Comparison of ENCODE assay signal across 1 cellular context in genomic region chr6:30062471-30063178, GRCh38.
TF ChIP-seq lines count a peak whose summit lies in the region.

No MANE protein-coding gene starts in this region.

TF ChIP-seq in K562, 482 proteins besides CTCF, POLR2A, EP300 and RAD21:
- TF ChIP-seq, protein P1, sequence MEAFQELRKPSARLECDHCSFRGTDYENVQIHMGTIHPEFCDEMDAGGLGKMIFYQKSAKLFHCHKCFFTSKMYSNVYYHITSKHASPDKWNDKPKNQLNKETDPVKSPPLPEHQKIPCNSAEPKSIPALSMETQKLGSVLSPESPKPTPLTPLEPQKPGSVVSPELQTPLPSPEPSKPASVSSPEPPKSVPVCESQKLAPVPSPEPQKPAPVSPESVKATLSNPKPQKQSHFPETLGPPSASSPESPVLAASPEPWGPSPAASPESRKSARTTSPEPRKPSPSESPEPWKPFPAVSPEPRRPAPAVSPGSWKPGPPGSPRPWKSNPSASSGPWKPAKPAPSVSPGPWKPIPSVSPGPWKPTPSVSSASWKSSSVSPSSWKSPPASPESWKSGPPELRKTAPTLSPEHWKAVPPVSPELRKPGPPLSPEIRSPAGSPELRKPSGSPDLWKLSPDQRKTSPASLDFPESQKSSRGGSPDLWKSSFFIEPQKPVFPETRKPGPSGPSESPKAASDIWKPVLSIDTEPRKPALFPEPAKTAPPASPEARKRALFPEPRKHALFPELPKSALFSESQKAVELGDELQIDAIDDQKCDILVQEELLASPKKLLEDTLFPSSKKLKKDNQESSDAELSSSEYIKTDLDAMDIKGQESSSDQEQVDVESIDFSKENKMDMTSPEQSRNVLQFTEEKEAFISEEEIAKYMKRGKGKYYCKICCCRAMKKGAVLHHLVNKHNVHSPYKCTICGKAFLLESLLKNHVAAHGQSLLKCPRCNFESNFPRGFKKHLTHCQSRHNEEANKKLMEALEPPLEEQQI (IDR thresholded peaks at IDR 0.05) = no peak
- no peak for TF ChIP-seq NCOA1 (IDR thresholded peaks at IDR 0.05; ENCODE audit: low read depth)
- TF ChIP-seq HDAC1 (IDR thresholded peaks at IDR 0.05) = no peak
- peak in 1 of 2 experiments; percentile 77; a peak in 1 of 3 replicates for TF ChIP-seq CBX3 (IDR thresholded peaks at IDR 0.05; ENCODE audit: borderline replicate concordance in 1 of 2, low read length in 2 of 2)
- peak; percentile 75 for TF ChIP-seq RBM25 (IDR thresholded peaks at IDR 0.05; ENCODE audit: low read depth, low read length, severe bottlenecking)
- TF ChIP-seq POLR3A (IDR thresholded peaks at IDR 0.05; ENCODE audit: borderline replicate concordance, extremely low read depth, insufficient read depth, insufficient read length) = no peak
- TF ChIP-seq TRIM24 (IDR thresholded peaks at IDR 0.05) = peak in 1 of 2 experiments; percentile 33; a peak in 1 of 4 replicates
- TF ChIP-seq ZNF511 (CRISPR knock-in tag; IDR thresholded peaks at IDR 0.05) = no peak
- no peak for TF ChIP-seq BRF2 (IDR thresholded peaks at IDR 0.05; ENCODE audit: borderline replicate concordance, insufficient read depth, insufficient read length)
- peak; percentile 77 for TF ChIP-seq TRIM28 (IDR thresholded peaks at IDR 0.05)
